8 cellular contexts compared by ENCODE assay signal in the genomic region with DNA sequence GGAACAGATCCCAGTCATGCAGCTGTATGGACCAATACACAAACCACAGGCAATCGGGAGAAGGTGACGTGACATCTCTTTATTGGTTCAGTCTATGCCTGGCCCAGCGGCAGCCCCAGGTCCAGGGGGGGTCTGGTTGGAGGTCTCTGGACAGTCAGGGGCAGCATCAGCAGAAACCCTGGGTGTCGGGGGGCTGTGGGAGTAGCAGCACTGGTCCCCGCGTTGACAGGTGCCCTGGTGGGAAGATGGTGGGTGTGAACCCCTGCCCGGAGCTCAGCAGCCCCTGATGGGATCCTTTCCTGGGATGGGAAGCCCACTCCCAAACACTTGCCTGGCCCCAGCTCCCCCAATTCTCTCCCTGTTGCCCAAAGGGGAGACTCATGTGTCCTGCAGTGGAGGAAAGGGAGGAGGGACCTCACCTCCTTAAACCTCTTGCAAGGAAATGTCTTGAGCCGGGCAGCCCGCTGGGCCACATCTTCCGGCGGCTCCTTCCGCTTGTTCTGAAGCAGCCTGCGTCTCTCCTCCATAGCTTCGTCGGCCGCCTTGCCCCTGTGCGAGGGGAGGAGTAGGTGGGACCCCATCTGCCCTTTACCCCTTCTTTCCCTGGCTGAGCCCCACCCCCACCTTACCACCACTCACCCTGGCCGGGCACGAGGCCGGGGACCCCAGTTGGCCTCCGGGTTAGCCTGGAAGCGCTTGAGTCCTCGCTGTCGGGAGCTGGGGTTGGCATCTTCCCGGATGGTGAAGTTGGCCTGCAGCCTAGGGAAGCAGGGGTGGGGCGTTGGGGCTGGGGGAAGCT. TPM values are rescaled to one million over a fixed set of nuclear protein-coding genes. Genes with fewer than 3 reads are reported as not detected.
DNase-seq lines count a peak whose midpoint lies in the region; ATAC-seq and TF ChIP-seq lines count a peak whose summit lies in the region.

No MANE protein-coding gene starts in this region.

- H3K9me3 Mint-ChIP-seq in activated naive CD4-positive, alpha-beta T cell treated with anti-CD3 and anti-CD28 coated beads, Interleukin-2, amount 50 U/mL, for 72 hours: no peaks in the 10 kb centered on the region
- H3K9me3 Mint-ChIP-seq in natural killer cell: peaks cover under 1 to 2% of the 10 kb centered on the region in 2 donors
- no peaks in the 10 kb centered on the region for H3K9me3 Mint-ChIP-seq in HFFc6

- peak overlapping the region; percentile 76 to 85 for H3K27ac Mint-ChIP-seq in activated naive CD4-positive, alpha-beta T cell treated with anti-CD3 and anti-CD28 coated beads, Interleukin-2, amount 50 U/mL, for 72 hours
- H3K27ac Mint-ChIP-seq in natural killer cell (peak overlapping the region; percentile 70 to 88), HFFc6 (no peak overlapping the region)

- H3K4me2 ChIP-seq in DOHH2 (ENCODE audit: low read length): peak overlapping the region; percentile 100

- TF ChIP-seq CTCF in DOHH2 (IDR thresholded peaks at IDR 0.05; ENCODE audit: low read depth, low read length, poor library complexity, severe bottlenecking) (peak; percentile 59), HL-60 (IDR thresholded peaks at IDR 0.05; ENCODE audit: insufficient read depth, low read length) (no peak), natural killer cell (IDR thresholded peaks at IDR 0.05) (peak; percentile 59), HFFc6 (IDR thresholded peaks at IDR 0.05) (no peak)

- H3K27ac ChIP-seq in DOHH2 (ENCODE audit: low read depth, low read length) (peak overlapping the region; percentile 99), HL-60 (replicated peaks) (peak overlapping the region; percentile 99)

- peaks cover 49% of the 10 kb centered on the region for H3K36me3 ChIP-seq in DOHH2 (ENCODE audit: control insufficient read depth, low read length)

- no peaks in the 10 kb centered on the region; the same call in 1 of the 2 replicates for H4K20me1 ChIP-seq in DOHH2 (ENCODE audit: control insufficient read depth, insufficient read depth, low read depth, low read length)

- H3F3A ChIP-seq in DOHH2 (ENCODE audit: control insufficient read depth, insufficient read depth): peaks cover 36% of the 10 kb centered on the region

- H3K9me2 ChIP-seq in DOHH2 (replicated peaks; ENCODE audit: control insufficient read depth, low read length): no peaks in the 10 kb centered on the region

- ATAC-seq in activated naive CD4-positive, alpha-beta T cell treated with anti-CD3 and anti-CD28 coated beads, Interleukin-2, amount 50 U/mL, for 72 hours: peak; percentile 25 to 35
- peak; percentile 18 to 36 (median 30) for ATAC-seq in natural killer cell
- no peak for ATAC-seq in HG03097 (IDR thresholded peaks at IDR 0.05; ENCODE audit: low FRiP score, unreplicated experiment)
- no peak for ATAC-seq in GM21528 (IDR thresholded peaks at IDR 0.05; ENCODE audit: low FRiP score, unreplicated experiment)

- H3K4me1 ChIP-seq in DOHH2 (ENCODE audit: control insufficient read depth, low read length): peaks cover 51% of the 10 kb centered on the region

- no peaks in the 10 kb centered on the region for H3K27me3 ChIP-seq in DOHH2 (ENCODE audit: control insufficient read depth, low read length)
- H3K27me3 ChIP-seq in HL-60 (ENCODE audit: insufficient read depth, poor library complexity, severe bottlenecking): no peaks in the 10 kb centered on the region

- H3K4me3 ChIP-seq in DOHH2 (ENCODE audit: low read length): peak overlapping the region; percentile 88
- H3K4me3 ChIP-seq in HL-60 (replicated peaks; ENCODE audit: insufficient read depth, low read length): peak overlapping the region; percentile 48

- intact Hi-C loops in natural killer cell (cut with micrococcal nuclease): loop anchor here (5.0 kb wide), 2 partner anchors 47 to 318 kb away; a partner anchor contains a TSS

- peaks cover 5 to 37% of the 10 kb centered on the region in 2 donors for H3K4me1 Mint-ChIP-seq in natural killer cell
- peaks cover 15% of the 10 kb centered on the region for H3K4me1 Mint-ChIP-seq in HFFc6 (ENCODE audit: low read depth)

- peaks cover 41% of the 10 kb centered on the region for H3K79me2 ChIP-seq in DOHH2 (ENCODE audit: control insufficient read depth, low read length)

- H3K36me3 Mint-ChIP-seq in activated naive CD4-positive, alpha-beta T cell treated with anti-CD3 and anti-CD28 coated beads, Interleukin-2, amount 50 U/mL, for 72 hours: no peaks in the 10 kb centered on the region
- H3K36me3 Mint-ChIP-seq in natural killer cell (no peaks in the 10 kb centered on the region), HFFc6 (ENCODE audit: low read depth) (peaks cover 6% of the 10 kb centered on the region; the same call in 1 of the 2 replicates)

- DNase-seq in HL-60 (ENCODE audit: low read depth in 1 of 2, low spot score in 1 of 2) (peak in 1 of 2 experiments; percentile 73), natural killer cell (no peak), HFFc6 (no peak), AG08396 (ENCODE audit: low spot score) (no peak)
- DNase-seq in activated naive CD4-positive, alpha-beta T cell treated with anti-CD3 and anti-CD28 coated beads, Interleukin-2, amount 50 U/mL, for 72 hours (ENCODE audit: low spot score in 2 of 2): peak in 1 of 2 donors; percentile 47

- H3K4me3 Mint-ChIP-seq in natural killer cell (peak overlapping the region; percentile 93), HFFc6 (no peak overlapping the region)

- H3K27me3 Mint-ChIP-seq in natural killer cell (ENCODE audit: low read depth in 2 of 2) (no peaks in the 10 kb centered on the region), HFFc6 (ENCODE audit: insufficient read depth) (peaks cover 5% of the 10 kb centered on the region)

- H3K9me3 ChIP-seq in DOHH2 (ENCODE audit: control insufficient read depth, insufficient read depth, low read length): no peaks in the 10 kb centered on the region

RNA-seq across cellular contexts. Expression of a gene that starts 2.4 kb away (rescaled TPM):
- 1 to 10 TPM in 1 of 2 donors, under 1 TPM in 1; 0.71 to 3.2 TPM for total RNA-seq in activated naive CD4-positive, alpha-beta T cell treated with anti-CD3 and anti-CD28 coated beads, Interleukin-2, amount 50 U/mL, for 72 hours
- total RNA-seq in natural killer cell: 1 to 10 TPM; 2.0 to 7.7 (median 6.7) TPM
- 1 to 10 TPM; 1.5 to 5.1 (median 4.2) TPM for total RNA-seq in HFFc6 (2021; fragmentation: NEBNext Ultra II Directional; extraction: Animal tissue kit (Norgen Biotek cat#: 25700))

RNA-seq across cellular contexts. Expression of a gene that starts 11.5 kb away (rescaled TPM):
- total RNA-seq in activated naive CD4-positive, alpha-beta T cell treated with anti-CD3 and anti-CD28 coated beads, Interleukin-2, amount 50 U/mL, for 72 hours: 10 to 100 TPM; 65.5 to 82.4 TPM
- total RNA-seq in natural killer cell: 10 to 100 TPM; 33.8 to 48.5 (median 42.2) TPM
- total RNA-seq in HFFc6 (2021; fragmentation: NEBNext Ultra II Directional; extraction: Animal tissue kit (Norgen Biotek cat#: 25700)): 10 to 100 TPM; 36.3 to 49.9 (median 39.6) TPM

RNA-seq across cellular contexts. Expression of a gene that starts 13.0 kb away (rescaled TPM):
- 10 to 100 TPM; 56.0 to 67.0 TPM for total RNA-seq in activated naive CD4-positive, alpha-beta T cell treated with anti-CD3 and anti-CD28 coated beads, Interleukin-2, amount 50 U/mL, for 72 hours
- total RNA-seq in natural killer cell: 10 to 100 TPM; 41.2 to 48.7 (median 43.4) TPM
- total RNA-seq in HFFc6 (2021; fragmentation: NEBNext Ultra II Directional; extraction: Animal tissue kit (Norgen Biotek cat#: 25700)): 100 to 1,000 TPM; 126 to 146 (median 139) TPM

RNA-seq across cellular contexts. Expression of a gene that starts 45.1 kb away (rescaled TPM):
- total RNA-seq in activated naive CD4-positive, alpha-beta T cell treated with anti-CD3 and anti-CD28 coated beads, Interleukin-2, amount 50 U/mL, for 72 hours: 10 to 100 TPM; 67.2 to 77.1 TPM
- 10 to 100 TPM; 39.2 to 46.9 (median 42.0) TPM for total RNA-seq in natural killer cell
- 10 to 100 TPM; 48.5 to 63.4 (median 54.0) TPM for total RNA-seq in HFFc6 (2021; fragmentation: NEBNext Ultra II Directional; extraction: Animal tissue kit (Norgen Biotek cat#: 25700))

RNA-seq across cellular contexts. Expression of a gene that starts 45.2 kb away (rescaled TPM):
- total RNA-seq in activated naive CD4-positive, alpha-beta T cell treated with anti-CD3 and anti-CD28 coated beads, Interleukin-2, amount 50 U/mL, for 72 hours: 100 to 1,000 TPM; 111 to 174 TPM
- 1,000 to 10,000 TPM in 1 of 3 donors, 100 to 1,000 TPM in 2; 668 to 1,112 (median 949) TPM for total RNA-seq in natural killer cell
- 10 to 100 TPM; 68.9 to 91.2 (median 87.7) TPM for total RNA-seq in HFFc6 (2021; fragmentation: NEBNext Ultra II Directional; extraction: Animal tissue kit (Norgen Biotek cat#: 25700))

Comparison
In these comparisons a context has a peak if more than half of its experiments do, and no peak if none do; other contexts are left out.
1. CTCF ChIP-seq: peak in DOHH2 (single experiment) and natural killer cell (single experiment); none in HL-60 (single experiment) and HFFc6 (single experiment).
2. ATAC-seq: peak in activated naive CD4-positive, alpha-beta T cell treated with anti-CD3 and anti-CD28 coated beads, Interleukin-2, amount 50 U/mL, for 72 hours (2 of 2) and natural killer cell (3 of 3); none in HG03097 (single experiment) and GM21528 (single experiment).